In the genomic region with DNA sequence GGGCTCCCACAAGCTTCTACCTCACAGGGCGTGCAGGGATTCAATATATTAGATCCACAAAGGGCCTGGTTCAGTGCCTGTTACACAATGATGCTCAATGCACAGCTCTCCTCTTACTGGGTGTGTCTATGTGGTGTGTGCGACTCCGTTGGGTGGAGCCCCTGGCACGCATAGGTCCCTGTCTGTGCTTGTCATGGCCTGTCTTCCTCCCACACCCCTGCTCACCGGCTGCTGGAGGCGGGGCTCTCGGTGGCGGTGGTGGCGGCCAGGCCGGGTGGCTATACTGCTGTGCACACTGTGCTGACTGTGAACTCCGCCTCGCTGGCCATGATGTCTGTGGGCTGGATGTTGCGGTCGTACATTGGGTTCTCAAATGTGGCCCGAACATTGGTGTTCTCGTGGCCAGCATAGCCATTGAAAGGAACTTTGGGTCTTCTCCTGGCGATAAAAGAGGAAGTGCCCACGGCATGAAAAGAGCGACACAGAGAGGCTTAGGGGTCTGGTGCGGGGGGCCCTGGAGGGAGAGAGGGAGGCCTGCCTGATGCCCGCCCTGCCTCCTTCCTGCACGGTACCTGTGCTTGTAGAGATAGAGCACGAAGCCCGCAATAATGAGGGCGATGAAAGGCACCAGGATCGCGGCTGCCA, we compare ENCODE assay signal across 2 cellular contexts.
A peak's percentile ranks its signal among the peaks of the same experiment; 100 is the strongest.
TF ChIP-seq lines count a peak whose summit lies in the region.

No MANE protein-coding gene starts in this region.

TF ChIP-seq in HEK293, 187 proteins besides CTCF, POLR2A, EP300 and RAD21 (continued from another document):
- TF ChIP-seq KLF1 (tag by site-specific recombination; IDR thresholded peaks at IDR 0.05) (0 out of 2 replicates have a peak, but pooled peaks have one; percentile 34), ZNF202 (tag by site-specific recombination; IDR thresholded peaks at IDR 0.05; ENCODE audit: borderline replicate concordance) (no peak), ZSCAN30 (tag by site-specific recombination; IDR thresholded peaks at IDR 0.05) (no peak), ZNF449 (tag by site-specific recombination; IDR thresholded peaks at IDR 0.05) (no peak), ZNF221 (tag by site-specific recombination; IDR thresholded peaks at IDR 0.05; ENCODE audit: borderline replicate concordance) (no peak)
- TF ChIP-seq, protein P1, sequence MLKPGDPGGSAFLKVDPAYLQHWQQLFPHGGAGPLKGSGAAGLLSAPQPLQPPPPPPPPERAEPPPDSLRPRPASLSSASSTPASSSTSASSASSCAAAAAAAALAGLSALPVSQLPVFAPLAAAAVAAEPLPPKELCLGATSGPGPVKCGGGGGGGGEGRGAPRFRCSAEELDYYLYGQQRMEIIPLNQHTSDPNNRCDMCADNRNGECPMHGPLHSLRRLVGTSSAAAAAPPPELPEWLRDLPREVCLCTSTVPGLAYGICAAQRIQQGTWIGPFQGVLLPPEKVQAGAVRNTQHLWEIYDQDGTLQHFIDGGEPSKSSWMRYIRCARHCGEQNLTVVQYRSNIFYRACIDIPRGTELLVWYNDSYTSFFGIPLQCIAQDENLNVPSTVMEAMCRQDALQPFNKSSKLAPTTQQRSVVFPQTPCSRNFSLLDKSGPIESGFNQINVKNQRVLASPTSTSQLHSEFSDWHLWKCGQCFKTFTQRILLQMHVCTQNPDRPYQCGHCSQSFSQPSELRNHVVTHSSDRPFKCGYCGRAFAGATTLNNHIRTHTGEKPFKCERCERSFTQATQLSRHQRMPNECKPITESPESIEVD (tag by site-specific recombination; IDR thresholded peaks at IDR 0.05) = no peak

TF ChIP-seq in K562, 482 proteins besides CTCF, POLR2A, EP300 and RAD21 (continued from another document):
- TF ChIP-seq PKNOX1 (IDR thresholded peaks at IDR 0.05) = peak; percentile 77
- no peak for TF ChIP-seq MYNN (IDR thresholded peaks at IDR 0.05)
- no peak for TF ChIP-seq MYNN (CRISPR knock-in tag; IDR thresholded peaks at IDR 0.05)
- TF ChIP-seq, protein P2, sequence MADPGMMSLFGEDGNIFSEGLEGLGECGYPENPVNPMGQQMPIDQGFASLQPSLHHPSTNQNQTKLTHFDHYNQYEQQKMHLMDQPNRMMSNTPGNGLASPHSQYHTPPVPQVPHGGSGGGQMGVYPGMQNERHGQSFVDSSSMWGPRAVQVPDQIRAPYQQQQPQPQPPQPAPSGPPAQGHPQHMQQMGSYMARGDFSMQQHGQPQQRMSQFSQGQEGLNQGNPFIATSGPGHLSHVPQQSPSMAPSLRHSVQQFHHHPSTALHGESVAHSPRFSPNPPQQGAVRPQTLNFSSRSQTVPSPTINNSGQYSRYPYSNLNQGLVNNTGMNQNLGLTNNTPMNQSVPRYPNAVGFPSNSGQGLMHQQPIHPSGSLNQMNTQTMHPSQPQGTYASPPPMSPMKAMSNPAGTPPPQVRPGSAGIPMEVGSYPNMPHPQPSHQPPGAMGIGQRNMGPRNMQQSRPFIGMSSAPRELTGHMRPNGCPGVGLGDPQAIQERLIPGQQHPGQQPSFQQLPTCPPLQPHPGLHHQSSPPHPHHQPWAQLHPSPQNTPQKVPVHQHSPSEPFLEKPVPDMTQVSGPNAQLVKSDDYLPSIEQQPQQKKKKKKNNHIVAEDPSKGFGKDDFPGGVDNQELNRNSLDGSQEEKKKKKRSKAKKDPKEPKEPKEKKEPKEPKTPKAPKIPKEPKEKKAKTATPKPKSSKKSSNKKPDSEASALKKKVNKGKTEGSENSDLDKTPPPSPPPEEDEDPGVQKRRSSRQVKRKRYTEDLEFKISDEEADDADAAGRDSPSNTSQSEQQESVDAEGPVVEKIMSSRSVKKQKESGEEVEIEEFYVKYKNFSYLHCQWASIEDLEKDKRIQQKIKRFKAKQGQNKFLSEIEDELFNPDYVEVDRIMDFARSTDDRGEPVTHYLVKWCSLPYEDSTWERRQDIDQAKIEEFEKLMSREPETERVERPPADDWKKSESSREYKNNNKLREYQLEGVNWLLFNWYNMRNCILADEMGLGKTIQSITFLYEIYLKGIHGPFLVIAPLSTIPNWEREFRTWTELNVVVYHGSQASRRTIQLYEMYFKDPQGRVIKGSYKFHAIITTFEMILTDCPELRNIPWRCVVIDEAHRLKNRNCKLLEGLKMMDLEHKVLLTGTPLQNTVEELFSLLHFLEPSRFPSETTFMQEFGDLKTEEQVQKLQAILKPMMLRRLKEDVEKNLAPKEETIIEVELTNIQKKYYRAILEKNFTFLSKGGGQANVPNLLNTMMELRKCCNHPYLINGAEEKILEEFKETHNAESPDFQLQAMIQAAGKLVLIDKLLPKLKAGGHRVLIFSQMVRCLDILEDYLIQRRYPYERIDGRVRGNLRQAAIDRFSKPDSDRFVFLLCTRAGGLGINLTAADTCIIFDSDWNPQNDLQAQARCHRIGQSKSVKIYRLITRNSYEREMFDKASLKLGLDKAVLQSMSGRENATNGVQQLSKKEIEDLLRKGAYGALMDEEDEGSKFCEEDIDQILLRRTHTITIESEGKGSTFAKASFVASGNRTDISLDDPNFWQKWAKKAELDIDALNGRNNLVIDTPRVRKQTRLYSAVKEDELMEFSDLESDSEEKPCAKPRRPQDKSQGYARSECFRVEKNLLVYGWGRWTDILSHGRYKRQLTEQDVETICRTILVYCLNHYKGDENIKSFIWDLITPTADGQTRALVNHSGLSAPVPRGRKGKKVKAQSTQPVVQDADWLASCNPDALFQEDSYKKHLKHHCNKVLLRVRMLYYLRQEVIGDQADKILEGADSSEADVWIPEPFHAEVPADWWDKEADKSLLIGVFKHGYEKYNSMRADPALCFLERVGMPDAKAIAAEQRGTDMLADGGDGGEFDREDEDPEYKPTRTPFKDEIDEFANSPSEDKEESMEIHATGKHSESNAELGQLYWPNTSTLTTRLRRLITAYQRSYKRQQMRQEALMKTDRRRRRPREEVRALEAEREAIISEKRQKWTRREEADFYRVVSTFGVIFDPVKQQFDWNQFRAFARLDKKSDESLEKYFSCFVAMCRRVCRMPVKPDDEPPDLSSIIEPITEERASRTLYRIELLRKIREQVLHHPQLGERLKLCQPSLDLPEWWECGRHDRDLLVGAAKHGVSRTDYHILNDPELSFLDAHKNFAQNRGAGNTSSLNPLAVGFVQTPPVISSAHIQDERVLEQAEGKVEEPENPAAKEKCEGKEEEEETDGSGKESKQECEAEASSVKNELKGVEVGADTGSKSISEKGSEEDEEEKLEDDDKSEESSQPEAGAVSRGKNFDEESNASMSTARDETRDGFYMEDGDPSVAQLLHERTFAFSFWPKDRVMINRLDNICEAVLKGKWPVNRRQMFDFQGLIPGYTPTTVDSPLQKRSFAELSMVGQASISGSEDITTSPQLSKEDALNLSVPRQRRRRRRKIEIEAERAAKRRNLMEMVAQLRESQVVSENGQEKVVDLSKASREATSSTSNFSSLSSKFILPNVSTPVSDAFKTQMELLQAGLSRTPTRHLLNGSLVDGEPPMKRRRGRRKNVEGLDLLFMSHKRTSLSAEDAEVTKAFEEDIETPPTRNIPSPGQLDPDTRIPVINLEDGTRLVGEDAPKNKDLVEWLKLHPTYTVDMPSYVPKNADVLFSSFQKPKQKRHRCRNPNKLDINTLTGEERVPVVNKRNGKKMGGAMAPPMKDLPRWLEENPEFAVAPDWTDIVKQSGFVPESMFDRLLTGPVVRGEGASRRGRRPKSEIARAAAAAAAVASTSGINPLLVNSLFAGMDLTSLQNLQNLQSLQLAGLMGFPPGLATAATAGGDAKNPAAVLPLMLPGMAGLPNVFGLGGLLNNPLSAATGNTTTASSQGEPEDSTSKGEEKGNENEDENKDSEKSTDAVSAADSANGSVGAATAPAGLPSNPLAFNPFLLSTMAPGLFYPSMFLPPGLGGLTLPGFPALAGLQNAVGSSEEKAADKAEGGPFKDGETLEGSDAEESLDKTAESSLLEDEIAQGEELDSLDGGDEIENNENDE (IDR thresholded peaks at IDR 0.05; ENCODE audit: low read depth, low read length) = no peak
- TF ChIP-seq RBM25 (IDR thresholded peaks at IDR 0.05; ENCODE audit: low read depth, low read length, severe bottlenecking) = peak; percentile 9
- TF ChIP-seq SPI1 (IDR thresholded peaks at IDR 0.05; ENCODE audit: borderline replicate concordance, low read depth, low read length) = peak; percentile 98
- TF ChIP-seq, protein P3, sequence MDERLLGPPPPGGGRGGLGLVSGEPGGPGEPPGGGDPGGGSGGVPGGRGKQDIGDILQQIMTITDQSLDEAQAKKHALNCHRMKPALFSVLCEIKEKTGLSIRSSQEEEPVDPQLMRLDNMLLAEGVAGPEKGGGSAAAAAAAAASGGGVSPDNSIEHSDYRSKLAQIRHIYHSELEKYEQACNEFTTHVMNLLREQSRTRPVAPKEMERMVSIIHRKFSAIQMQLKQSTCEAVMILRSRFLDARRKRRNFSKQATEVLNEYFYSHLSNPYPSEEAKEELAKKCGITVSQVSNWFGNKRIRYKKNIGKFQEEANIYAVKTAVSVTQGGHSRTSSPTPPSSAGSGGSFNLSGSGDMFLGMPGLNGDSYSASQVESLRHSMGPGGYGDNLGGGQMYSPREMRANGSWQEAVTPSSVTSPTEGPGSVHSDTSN (CRISPR knock-in tag; IDR thresholded peaks at IDR 0.05; ENCODE audit: low read depth) = no peak
- TF ChIP-seq, protein P3 (tag; conservative IDR thresholded peaks at IDR 0.05; ENCODE audit: low read depth) = 0 out of 2 replicates have a peak, but pooled peaks have one; percentile 7
- no peak for TF ChIP-seq ATF1 (CRISPR knock-in tag; IDR thresholded peaks at IDR 0.05)
- TF ChIP-seq ATF1 (tag; IDR thresholded peaks at IDR 0.05) = 0 out of 2 replicates have a peak, but pooled peaks have one; percentile 12
- TF ChIP-seq, protein P4, sequence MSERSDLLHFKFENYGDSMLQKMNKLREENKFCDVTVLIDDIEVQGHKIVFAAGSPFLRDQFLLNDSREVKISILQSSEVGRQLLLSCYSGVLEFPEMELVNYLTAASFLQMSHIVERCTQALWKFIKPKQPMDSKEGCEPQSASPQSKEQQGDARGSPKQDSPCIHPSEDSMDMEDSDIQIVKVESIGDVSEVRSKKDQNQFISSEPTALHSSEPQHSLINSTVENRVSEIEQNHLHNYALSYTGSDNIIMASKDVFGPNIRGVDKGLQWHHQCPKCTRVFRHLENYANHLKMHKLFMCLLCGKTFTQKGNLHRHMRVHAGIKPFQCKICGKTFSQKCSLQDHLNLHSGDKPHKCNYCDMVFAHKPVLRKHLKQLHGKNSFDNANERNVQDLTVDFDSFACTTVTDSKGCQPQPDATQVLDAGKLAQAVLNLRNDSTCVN (CRISPR knock-in tag; IDR thresholded peaks at IDR 0.05) = no peak
- TF ChIP-seq CREM (IDR thresholded peaks at IDR 0.05; ENCODE audit: low read depth) = 0 out of 2 replicates have a peak, but pooled peaks have one; percentile 21
- no peak for TF ChIP-seq KDM4B (IDR thresholded peaks at IDR 0.05; ENCODE audit: borderline replicate concordance in 2 of 2, low read depth in 1 of 2)
- TF ChIP-seq, protein P5, sequence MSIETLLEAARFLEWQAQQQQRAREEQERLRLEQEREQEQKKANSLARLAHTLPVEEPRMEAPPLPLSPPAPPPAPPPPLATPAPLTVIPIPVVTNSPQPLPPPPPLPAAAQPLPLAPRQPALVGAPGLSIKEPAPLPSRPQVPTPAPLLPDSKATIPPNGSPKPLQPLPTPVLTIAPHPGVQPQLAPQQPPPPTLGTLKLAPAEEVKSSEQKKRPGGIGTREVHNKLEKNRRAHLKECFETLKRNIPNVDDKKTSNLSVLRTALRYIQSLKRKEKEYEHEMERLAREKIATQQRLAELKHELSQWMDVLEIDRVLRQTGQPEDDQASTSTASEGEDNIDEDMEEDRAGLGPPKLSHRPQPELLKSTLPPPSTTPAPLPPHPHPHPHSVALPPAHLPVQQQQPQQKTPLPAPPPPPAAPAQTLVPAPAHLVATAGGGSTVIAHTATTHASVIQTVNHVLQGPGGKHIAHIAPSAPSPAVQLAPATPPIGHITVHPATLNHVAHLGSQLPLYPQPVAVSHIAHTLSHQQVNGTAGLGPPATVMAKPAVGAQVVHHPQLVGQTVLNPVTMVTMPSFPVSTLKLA (conservative IDR thresholded peaks at IDR 0.05) = no peak
